In the genomic region with DNA sequence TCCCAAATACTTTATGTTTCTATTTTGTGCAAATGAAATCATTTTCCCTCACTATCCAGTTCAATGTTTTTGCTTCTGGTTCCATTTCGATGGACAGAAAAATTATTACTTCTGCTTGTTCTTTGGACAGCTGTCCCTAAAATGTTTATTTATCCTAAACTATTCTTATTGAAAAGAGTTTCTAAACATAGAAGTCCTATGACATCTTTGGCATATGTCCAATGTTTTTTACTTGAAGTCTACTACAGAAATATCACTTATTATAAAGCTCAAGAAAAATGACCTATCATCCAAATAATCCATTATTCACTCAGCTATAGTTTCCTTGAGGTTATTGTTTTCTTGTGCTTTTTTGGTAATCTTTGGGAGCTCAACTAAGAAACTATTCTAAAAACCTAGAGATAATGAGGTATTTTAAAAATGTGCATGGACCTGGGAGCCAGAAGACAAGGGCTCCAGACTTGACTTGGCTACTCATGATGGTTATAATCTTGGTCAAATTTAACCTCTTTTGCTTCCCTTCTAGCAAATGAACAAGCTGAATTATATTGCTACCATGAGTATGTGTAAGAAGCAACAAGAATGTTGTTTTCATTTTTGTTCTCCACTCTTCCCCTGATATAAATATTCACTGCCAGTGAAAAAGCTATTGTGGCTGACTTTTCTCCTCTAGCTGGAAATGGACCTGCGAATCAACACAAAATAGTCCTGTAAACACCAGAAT, we compare ENCODE assay signal across 19 cellular contexts.
DNase-seq lines count a peak whose midpoint lies in the region; ATAC-seq, FAIRE-seq and TF ChIP-seq lines count a peak whose summit lies in the region.
"Had no signal": no experiment of that assay in that cellular context is flagged by ENCODE, and none has a peak within 500 bp of the region (broad histone marks: within the 10 kb centered on the region; RNA-seq: fewer than 3 reads in every experiment).

No MANE protein-coding gene starts in this region.

- H3K4me1 ChIP-seq in cardiac muscle cell (ENCODE audit: low read depth) (peaks cover 19% of the 10 kb centered on the region), K562 (replicated peaks in 1 of 2; ENCODE audit: control insufficient read depth in 2 of 2, insufficient read depth in 2 of 2, low read length in 2 of 2) (peaks cover 0 to 3% of the 10 kb centered on the region in 2 experiments; a peak in 1 of 5 replicates), testis (no peaks in the 10 kb centered on the region)

- TF ChIP-seq CTCF in cardiac muscle cell (IDR thresholded peaks at IDR 0.05; ENCODE audit: low read depth, low read length) (no peak), K562 (IDR thresholded peaks at IDR 0.05 in 2 of 3, conservative IDR thresholded peaks at IDR 0.05 in 1 of 3; ENCODE audit: insufficient read depth in 2 of 3, low read depth in 1 of 3, low read length in 3 of 3) (no peak), fibroblast of villous mesenchyme (IDR thresholded peaks at IDR 0.05; ENCODE audit: insufficient read depth, low read depth, low read length) (no peak), testis (IDR thresholded peaks at IDR 0.05) (no peak)

- in situ Hi-C loops in K562 (cut with MboI) = no loop called here

- H3K27me3 ChIP-seq in cardiac muscle cell (no peaks in the 10 kb centered on the region), K562 (ENCODE audit: control insufficient read depth in 2 of 2, insufficient read depth in 2 of 2, low read length in 2 of 2) (no peaks in the 10 kb centered on the region), testis (no peaks in the 10 kb centered on the region)
- H3K27me3 ChIP-seq: MG63, sigmoid colon, transverse colon had no signal

- no peak for FAIRE-seq in K562 (lab: Jason Lieb, UNC)
- FAIRE-seq: GM12878 had no signal

- 0 out of 2 replicates have a peak, but pooled peaks cover 5% of the 10 kb centered on the region for H4K20me1 ChIP-seq in K562 (replicated peaks; ENCODE audit: control insufficient read depth, insufficient read depth, low read length)

- no peak overlapping the region for H3K4me2 ChIP-seq in K562 (ENCODE audit: insufficient read depth, low read length)

- H3K9me1 ChIP-seq in K562 (ENCODE audit: control insufficient read depth, insufficient read depth, low read length) = no peaks in the 10 kb centered on the region

- H3K79me2 ChIP-seq in K562 (ENCODE audit: control insufficient read depth, insufficient read depth, low read length) = peaks cover 5% of the 10 kb centered on the region; the same call in 1 of the 3 replicates

- BruUV-seq in K562 (replicated peaks; lab: Mats Ljungman, UMichigan) = no TSS peak

- no peak for TF ChIP-seq POLR2A in K562 (conservative IDR thresholded peaks at IDR 0.05)
- no peak for TF ChIP-seq POLR2A in testis (IDR thresholded peaks at IDR 0.05)

- CTCF ChIA-PET in K562 (lab: Yijun Ruan, JAX; ENCODE audit: low intra/inter-chr PET ratio) = no interaction called here

- POLR2A ChIA-PET in K562 (lab: Yijun Ruan, JAX) = interaction anchor here (1.1 to 1.4 kb wide), 2 partner anchors 9 to 19 kb away, joined by 3 read pairs; no protein-coding TSS in a partner anchor

- peak in 1 of 2 donors; percentile 52 for DNase-seq in cardiac muscle cell (ENCODE audit: low read depth in 1 of 2, low spot score in 1 of 2)
- DNase-seq in left ventricle myocardium superior = no peak
- no peak for DNase-seq in K562 (ENCODE audit: extremely low read depth in 1 of 4, low spot score in 3 of 4)
- DNase-seq in fibroblast of villous mesenchyme (ENCODE audit: low read depth) = peak; percentile 30
- DNase-seq in NCI-H774 (lab: John Stamatoyannopoulos, UW) = no peak
- DNase-seq in ureter (ENCODE audit: low spot score) = no peak
- DNase-seq in testis = no peak
- DNase-seq: activated naive CD8-positive, alpha-beta T cell treated with anti-CD3 and anti-CD28 coated beads, Interleukin-2, amount 10 ng/mL, durations not matched to agents 7 days and 5 days; activated T-cell treated with anti-CD3 and anti-CD28 coated beads, Interleukin-2, amount 50 U/mL, for 48 hours; MG63; NCI-H2029 treated with DMSO at 0.1 percent for 48 hours; NCI-H69; sigmoid colon; transverse colon had no signal

- no peak overlapping the region for H2AFZ ChIP-seq in K562 (ENCODE audit: low read depth, low read length)

- ATAC-seq in left ventricle myocardium superior (no peak), K562 (no peak)
- ATAC-seq: GM12878, Panc1 had no signal

- no peak for TF ChIP-seq EP300 in K562 (IDR thresholded peaks at IDR 0.05; ENCODE audit: low read length)

- WGBS in K562 (ENCODE audit: insufficient coverage, low coverage, missing lambda C conversion rate) = 76% methylated on average over 2 of the region's 2 CpGs
- WGBS in testis, 2 donors = 48 to 62% methylated on average over 2 of the region's 2 CpGs

- intact Hi-C loops in left ventricle myocardium superior (cut with micrococcal nuclease) = no loop called here
- intact Hi-C loops in K562 (cut with micrococcal nuclease) = no loop called here
- intact Hi-C loops in testis (cut with DNase I; ENCODE audit: low total_unique reads) = no loop called here

- H3K9ac ChIP-seq in K562 (ENCODE audit: insufficient read depth in 1 of 2, low read depth in 2 of 2, low read length in 2 of 2) = no peak overlapping the region

- TF ChIP-seq RAD21 in K562 (CRISPR knock-in tag; conservative IDR thresholded peaks at IDR 0.05 in 1 of 2, IDR thresholded peaks at IDR 0.05 in 1 of 2) = no peak

- H3K36me3 ChIP-seq in cardiac muscle cell (no peaks in the 10 kb centered on the region), K562 (ENCODE audit: control insufficient read depth, insufficient read depth, low read length) (no peaks in the 10 kb centered on the region), testis (ENCODE audit: low read depth, missing control alignments) (no peaks in the 10 kb centered on the region)
- H3K36me3 ChIP-seq: HAP-1, MG63, sigmoid colon, transverse colon had no signal

- H3K4me3 ChIP-seq in cardiac muscle cell (no peak overlapping the region), K562 (no peak overlapping the region), fibroblast of villous mesenchyme (ENCODE audit: low read depth, low read length) (no peak overlapping the region), testis (no peak overlapping the region)
- H3K4me3 ChIP-seq: GM12878, HAP-1, lung, MG63, sigmoid colon, transverse colon had no signal

- H3K27ac ChIP-seq in cardiac muscle cell (peak overlapping the region; percentile 10), K562 (ENCODE audit: extremely low read depth, low read depth, low read length) (no peak overlapping the region), temporal lobe (ENCODE audit: low read depth, low read length) (peak overlapping the region; percentile 84), testis (no peak overlapping the region)
- H3K27ac ChIP-seq: sigmoid colon, transverse colon had no signal

- H3K9me3 ChIP-seq in cardiac muscle cell (ENCODE audit: low read depth) (no peaks in the 10 kb centered on the region), K562 (replicated peaks; ENCODE audit: control insufficient read depth, insufficient read depth, low read depth, low read length) (no peaks in the 10 kb centered on the region), testis (no peaks in the 10 kb centered on the region)
- H3K9me3 ChIP-seq: HAP-1, MG63, sigmoid colon, transverse colon had no signal

TF ChIP-seq in K562, 482 proteins besides CTCF, POLR2A, EP300 and RAD21:
- no peak for TF ChIP-seq NUFIP1 (IDR thresholded peaks at IDR 0.05; ENCODE audit: partially characterized antibody)
- no peak for TF ChIP-seq ERF (CRISPR knock-in tag; IDR thresholded peaks at IDR 0.05)
- no peak for TF ChIP-seq CEBPB (tag; IDR thresholded peaks at IDR 0.05)
- TF ChIP-seq, protein P1, sequence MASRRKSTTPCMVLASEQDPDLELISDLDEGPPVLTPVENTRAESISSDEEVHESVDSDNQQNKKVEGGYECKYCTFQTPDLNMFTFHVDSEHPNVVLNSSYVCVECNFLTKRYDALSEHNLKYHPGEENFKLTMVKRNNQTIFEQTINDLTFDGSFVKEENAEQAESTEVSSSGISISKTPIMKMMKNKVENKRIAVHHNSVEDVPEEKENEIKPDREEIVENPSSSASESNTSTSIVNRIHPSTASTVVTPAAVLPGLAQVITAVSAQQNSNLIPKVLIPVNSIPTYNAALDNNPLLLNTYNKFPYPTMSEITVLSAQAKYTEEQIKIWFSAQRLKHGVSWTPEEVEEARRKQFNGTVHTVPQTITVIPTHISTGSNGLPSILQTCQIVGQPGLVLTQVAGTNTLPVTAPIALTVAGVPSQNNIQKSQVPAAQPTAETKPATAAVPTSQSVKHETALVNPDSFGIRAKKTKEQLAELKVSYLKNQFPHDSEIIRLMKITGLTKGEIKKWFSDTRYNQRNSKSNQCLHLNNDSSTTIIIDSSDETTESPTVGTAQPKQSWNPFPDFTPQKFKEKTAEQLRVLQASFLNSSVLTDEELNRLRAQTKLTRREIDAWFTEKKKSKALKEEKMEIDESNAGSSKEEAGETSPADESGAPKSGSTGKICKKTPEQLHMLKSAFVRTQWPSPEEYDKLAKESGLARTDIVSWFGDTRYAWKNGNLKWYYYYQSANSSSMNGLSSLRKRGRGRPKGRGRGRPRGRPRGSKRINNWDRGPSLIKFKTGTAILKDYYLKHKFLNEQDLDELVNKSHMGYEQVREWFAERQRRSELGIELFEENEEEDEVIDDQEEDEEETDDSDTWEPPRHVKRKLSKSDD (conservative IDR thresholded peaks at IDR 0.05; ENCODE audit: low read length) = no peak
- TF ChIP-seq SAFB2 (IDR thresholded peaks at IDR 0.05; ENCODE audit: borderline replicate concordance, low read depth, low read length, severe bottlenecking) = no peak
- TF ChIP-seq JUNB (CRISPR knock-in tag; conservative IDR thresholded peaks at IDR 0.05) = no peak
- TF ChIP-seq NFIC (IDR thresholded peaks at IDR 0.05) = 0 out of 2 replicates have a peak, but pooled peaks have one; percentile 14

Comparison
In these comparisons a context has a peak if more than half of its experiments do, and no peak if none do; other contexts are left out.
1. H3K27ac ChIP-seq: peak in cardiac muscle cell (single experiment) and temporal lobe (single experiment); none in K562 (single experiment) and testis (0 of 2).